Comparison of ENCODE assay signal across 9 cellular contexts in the genomic region with DNA sequence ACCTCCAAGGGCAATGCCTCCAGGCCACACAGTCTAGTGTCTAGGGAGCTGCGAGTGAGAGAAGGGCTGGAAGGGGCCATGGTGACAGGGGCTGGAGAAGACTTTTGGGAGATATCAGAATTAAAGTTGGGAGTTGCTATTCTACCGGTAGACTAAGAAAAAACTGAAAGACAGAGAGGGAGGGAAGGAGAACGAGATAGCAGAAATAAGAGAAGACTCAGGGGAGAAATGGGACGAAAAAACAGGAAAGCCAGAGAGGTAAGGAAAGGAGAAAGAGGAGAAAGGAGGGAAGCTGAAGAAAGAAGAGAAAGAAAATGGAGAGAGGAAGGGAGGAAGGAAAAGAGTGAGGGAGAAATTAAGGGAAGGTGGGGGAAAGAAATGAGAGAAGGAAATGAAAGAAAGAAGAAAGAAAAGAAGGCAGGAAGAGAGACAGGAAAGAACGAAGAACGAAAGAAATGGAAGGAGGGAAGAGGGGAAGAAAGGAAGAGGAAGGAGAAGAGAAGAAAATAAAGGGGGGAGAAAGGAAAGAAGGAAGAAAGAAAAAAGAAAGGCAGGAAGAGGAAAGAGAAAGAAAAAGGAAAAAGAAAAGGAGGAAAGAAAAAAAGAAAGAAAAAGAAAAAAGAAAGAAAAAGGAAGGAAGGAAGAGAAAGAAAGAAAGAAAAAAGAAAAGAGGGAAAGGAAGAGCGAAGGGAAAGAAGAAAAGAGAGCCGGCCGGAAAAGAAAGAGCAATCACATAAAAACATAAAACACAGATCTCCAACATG. TPM values are rescaled to one million over a fixed set of nuclear protein-coding genes. Genes with fewer than 3 reads are reported as not detected.
DNase-seq lines count a peak whose midpoint lies in the region; ATAC-seq, FAIRE-seq and TF ChIP-seq lines count a peak whose summit lies in the region.
"Had no signal": no experiment of that assay in that cellular context is flagged by ENCODE, and none has a peak within 500 bp of the region (broad histone marks: within the 10 kb centered on the region; RNA-seq: fewer than 3 reads in every experiment).

No MANE protein-coding gene starts in this region.

- peak overlapping the region; percentile 78 for H3K4me3 Mint-ChIP-seq in activated T-helper 17 cell treated with anti-CD3 and anti-CD28 coated beads, Interleukin-2, amount 50 U/mL, for 72 hours

- H3K4me2 ChIP-seq in keratinocyte (ENCODE audit: control insufficient read depth, extremely low read depth, insufficient read depth, low read depth, low read length), result peak overlapping the region; percentile 72

- peak overlapping the region; percentile 15 for H3K27ac Mint-ChIP-seq in activated T-helper 17 cell treated with anti-CD3 and anti-CD28 coated beads, Interleukin-2, amount 50 U/mL, for 72 hours

- dilution Hi-C loops in keratinocyte (cut with MboI; ENCODE audit: extremely low pct_ligation_motif_present, low sequenced_read_pairs), result no loop called here

- no peak for FAIRE-seq in keratinocyte (lab: Jason Lieb, UNC)

- H3K4me1 Mint-ChIP-seq in activated T-helper 17 cell treated with anti-CD3 and anti-CD28 coated beads, Interleukin-2, amount 50 U/mL, for 72 hours, result peaks cover 30% of the 10 kb centered on the region

- peaks cover 6% of the 10 kb centered on the region for H3K36me3 Mint-ChIP-seq in activated T-helper 17 cell treated with anti-CD3 and anti-CD28 coated beads, Interleukin-2, amount 50 U/mL, for 72 hours (ENCODE audit: low read depth)

- H3K79me2 ChIP-seq in keratinocyte (ENCODE audit: control insufficient read depth, insufficient read depth, low read length), result no peaks in the 10 kb centered on the region

- H3K36me3 ChIP-seq in keratinocyte (ENCODE audit: control insufficient read depth in 2 of 2, extremely low read depth in 1 of 2, insufficient read depth in 2 of 2, low read length in 2 of 2), result no peaks in the 10 kb centered on the region
- H3K36me3 ChIP-seq in subcutaneous abdominal adipose tissue (ENCODE audit: control insufficient read depth in 5 of 5, insufficient read depth in 5 of 5, low read length in 5 of 5), result peaks cover 0 to 13% (median 6%) of the 10 kb centered on the region in 5 donors

- no peaks in the 10 kb centered on the region for H3K9me1 ChIP-seq in keratinocyte (ENCODE audit: control insufficient read depth, extremely low read depth, insufficient read depth, low read length)

- H3K27ac ChIP-seq in keratinocyte (ENCODE audit: control insufficient read depth, insufficient read depth, low read length), result no peak overlapping the region
- peak overlapping the region; percentile 100 for H3K27ac ChIP-seq in subcutaneous abdominal adipose tissue (ENCODE audit: low read depth, low read length)

- peak overlapping the region; percentile 14 for H2AFZ ChIP-seq in keratinocyte (ENCODE audit: control insufficient read depth, low read length)

- no peak for ATAC-seq in activated T-helper 17 cell treated with anti-CD3 and anti-CD28 coated beads, Interleukin-2, amount 50 U/mL, for 72 hours (replicated peaks)
- no peak for ATAC-seq in HG02759 (IDR thresholded peaks at IDR 0.05; ENCODE audit: unreplicated experiment)
- ATAC-seq in HG02852 (IDR thresholded peaks at IDR 0.05; ENCODE audit: unreplicated experiment), result no peak

- no peaks in the 10 kb centered on the region for H4K20me1 ChIP-seq in keratinocyte (ENCODE audit: control insufficient read depth, extremely low read depth, insufficient read depth, low read length)

- peaks cover 83% of the 10 kb centered on the region for H3K27me3 ChIP-seq in keratinocyte (ENCODE audit: control insufficient read depth, extremely low read depth, insufficient read depth, low read length)
- no peaks in the 10 kb centered on the region for H3K27me3 ChIP-seq in subcutaneous abdominal adipose tissue (ENCODE audit: control insufficient read depth in 5 of 5, insufficient read depth in 4 of 5, low read length in 5 of 5)

- no peaks in the 10 kb centered on the region for H3K9me3 Mint-ChIP-seq in activated T-helper 17 cell treated with anti-CD3 and anti-CD28 coated beads, Interleukin-2, amount 50 U/mL, for 72 hours

- peak overlapping the region in 2 of 3 experiments; percentile 22 to 49 for H3K4me3 ChIP-seq in keratinocyte (ENCODE audit: control insufficient read depth in 2 of 3, extremely low read depth in 1 of 3, insufficient read depth in 2 of 3, low read depth in 1 of 3, low read length in 3 of 3)
- H3K4me3 ChIP-seq in subcutaneous abdominal adipose tissue (ENCODE audit: low read depth in 1 of 5, low read length in 5 of 5), result peak overlapping the region; percentile 86 to 99 (median 95)

- H3K9me3 ChIP-seq in keratinocyte (ENCODE audit: control insufficient read depth, low read depth, low read length) (no peaks in the 10 kb centered on the region), subcutaneous abdominal adipose tissue (ENCODE audit: control insufficient read depth in 5 of 5, low read length in 5 of 5) (no peaks in the 10 kb centered on the region)

- peaks cover 54% of the 10 kb centered on the region for H3K27me3 Mint-ChIP-seq in activated T-helper 17 cell treated with anti-CD3 and anti-CD28 coated beads, Interleukin-2, amount 50 U/mL, for 72 hours

- peaks cover 12% of the 10 kb centered on the region for H3K4me1 ChIP-seq in keratinocyte (ENCODE audit: control insufficient read depth, extremely low read depth, insufficient read depth, low read length)
- peaks cover 8 to 67% (median 65%) of the 10 kb centered on the region in 5 donors for H3K4me1 ChIP-seq in subcutaneous abdominal adipose tissue (ENCODE audit: control insufficient read depth in 5 of 5, insufficient read depth in 5 of 5, low read length in 5 of 5)

- no peak for TF ChIP-seq CTCF in keratinocyte (optimal IDR thresholded peaks at IDR 0.05 in 1 of 3, IDR thresholded peaks at IDR 0.05 in 1 of 3, conservative IDR thresholded peaks at IDR 0.05 in 1 of 3; ENCODE audit: extremely low read depth in 1 of 3, insufficient read depth in 2 of 3, low read length in 3 of 3)

- no peak overlapping the region for H3K9ac ChIP-seq in keratinocyte (ENCODE audit: control insufficient read depth, extremely low read depth, insufficient read depth, low read length)
- peak overlapping the region; percentile 79 to 100 (median 98) for H3K9ac ChIP-seq in subcutaneous abdominal adipose tissue (ENCODE audit: low read length in 5 of 5)

- peak; percentile 22 for DNase-seq in DMS79 treated with DMSO at 0.1 percent for 48 hours (lab: John Stamatoyannopoulos, UW)
- no peak for DNase-seq in DMS79 (lab: John Stamatoyannopoulos, UW)
- DNase-seq in keratinocyte (ENCODE audit: low read depth, low spot score), result no peak
- DNase-seq in epidermal melanocyte (ENCODE audit: insufficient read length, low spot score), result no peak
- DNase-seq: 8988T had no signal

RNA-seq across cellular contexts. Expression of gene EBF1, which starts 1.2 kb away (rescaled TPM):
- under 1 TPM in 1 of 2 donors, not detected in 1; 0.37 TPM for total RNA-seq in activated T-helper 17 cell treated with anti-CD3 and anti-CD28 coated beads, Interleukin-2, amount 50 U/mL, for 72 hours
- not detected in 3 replicates for polyA plus RNA-seq in keratinocyte
- not detected for polyA plus RNA-seq in keratinocyte (2011; ENCODE audit: low read depth)
- not detected in 2 replicates for polyA plus RNA-seq in keratinocyte (2011; cell fraction: cytosol; rRNA removed)
- polyA plus RNA-seq in keratinocyte (2011; cell fraction: nucleus; rRNA removed), result not detected in 2 replicates
- polyA plus RNA-seq in keratinocyte (2012; ENCODE audit: low replicate concordance), result not detected in 2 replicates
- polyA minus RNA-seq in keratinocyte, result not detected in 3 replicates
- polyA minus RNA-seq in keratinocyte (2011; cell fraction: cytosol; rRNA and poly(A)+ RNA removed), result not detected
- not detected in 2 replicates for polyA minus RNA-seq in keratinocyte (2011; cell fraction: nucleus; rRNA and poly(A)+ RNA removed)
